Comparison of ENCODE assay signal across 8 cellular contexts in genomic region chr1:27391511-27392095, GRCh38. TPM values are rescaled to one million over a fixed set of nuclear protein-coding genes. Genes with fewer than 3 reads are reported as not detected.
A peak's percentile ranks its signal among the peaks of the same experiment; 100 is the strongest.
DNase-seq lines count a peak whose midpoint lies in the region; TF ChIP-seq lines count a peak whose summit lies in the region.

No MANE protein-coding gene starts in this region.

- no peaks in the 10 kb centered on the region for H3K9me3 ChIP-seq in neural progenitor cell (ENCODE audit: low read depth)

- DNase-seq in D341Med (ENCODE audit: low spot score), result peak; percentile 59
- DNase-seq in NCI-H1092 treated with DMSO at 0.1 percent for 48 hours (lab: John Stamatoyannopoulos, UW), result peak; percentile 64
- DNase-seq in activated naive CD4-positive, alpha-beta T cell treated with anti-CD3 and anti-CD28 coated beads, Interleukin-2, amount 10 ng/mL, durations not matched to agents 7 days and 5 days, result peak; percentile 43
- peak; percentile 41 for DNase-seq in germinal center (ENCODE audit: low spot score)
- peak; percentile 56 for DNase-seq in neural progenitor cell (ENCODE audit: low spot score)
- no peak for DNase-seq in activated CD4-positive, CD25-positive, alpha-beta regulatory T cell (lab: John Stamatoyannopoulos, UW)
- DNase-seq in activated effector memory CD4-positive, alpha-beta T cell treated with anti-CD3 and anti-CD28 coated beads, Interleukin-2, amount 50 U/mL, for 16 hours, result no peak
- DNase-seq in NCI-H1694 (lab: John Stamatoyannopoulos, UW), result no peak

- peaks cover 40% of the 10 kb centered on the region for H3K27me3 Mint-ChIP-seq in activated naive CD4-positive, alpha-beta T cell treated with anti-CD3 and anti-CD28 coated beads, Interleukin-2, amount 10 ng/mL, durations not matched to agents 7 days and 5 days
- H3K27me3 Mint-ChIP-seq in neural progenitor cell (ENCODE audit: insufficient read depth, low read depth), result peaks cover 9% of the 10 kb centered on the region

- H4K20me1 ChIP-seq in neural progenitor cell (ENCODE audit: low read depth), result no peaks in the 10 kb centered on the region

- no peaks in the 10 kb centered on the region for H3K36me3 Mint-ChIP-seq in activated naive CD4-positive, alpha-beta T cell treated with anti-CD3 and anti-CD28 coated beads, Interleukin-2, amount 10 ng/mL, durations not matched to agents 7 days and 5 days
- H3K36me3 Mint-ChIP-seq in neural progenitor cell, result no peaks in the 10 kb centered on the region

- no peak overlapping the region for H3K9ac ChIP-seq in neural progenitor cell

- peak overlapping the region; percentile 88 for H3K4me2 ChIP-seq in neural progenitor cell

- H3K27ac ChIP-seq in neural progenitor cell, result no peak overlapping the region

- no peaks in the 10 kb centered on the region for H3K9me3 Mint-ChIP-seq in activated naive CD4-positive, alpha-beta T cell treated with anti-CD3 and anti-CD28 coated beads, Interleukin-2, amount 10 ng/mL, durations not matched to agents 7 days and 5 days
- peaks cover 2% of the 10 kb centered on the region for H3K9me3 Mint-ChIP-seq in neural progenitor cell

- H2AFZ ChIP-seq in neural progenitor cell (replicated peaks), result peak overlapping the region; percentile 81

- H3K36me3 ChIP-seq in neural progenitor cell, result no peaks in the 10 kb centered on the region

- H3K4me1 ChIP-seq in neural progenitor cell, result peaks cover 11% of the 10 kb centered on the region

- H3F3A ChIP-seq in neural progenitor cell (ENCODE audit: low read depth), result peaks cover 6% of the 10 kb centered on the region

- CTCF ChIA-PET in activated naive CD4-positive, alpha-beta T cell treated with anti-CD3 and anti-CD28 coated beads, Interleukin-2, amount 10 ng/mL, durations not matched to agents 7 days and 5 days (lab: Charles Lee), result interaction anchor here (1.0 to 19.8 kb wide), 13 partner anchors 10 to 346 kb away, joined by 3 to 536 read pairs (median 4); partner anchors contain the start of gene SYTL1

- H3K4me3 ChIP-seq in neural progenitor cell, result peak overlapping the region; percentile 67

- H3K27ac Mint-ChIP-seq in activated naive CD4-positive, alpha-beta T cell treated with anti-CD3 and anti-CD28 coated beads, Interleukin-2, amount 10 ng/mL, durations not matched to agents 7 days and 5 days, result peak overlapping the region; percentile 55
- no peak overlapping the region for H3K27ac Mint-ChIP-seq in neural progenitor cell

- H3K27me3 ChIP-seq in neural progenitor cell, result no peaks in the 10 kb centered on the region

- TF ChIP-seq CTCF in neural progenitor cell (IDR thresholded peaks at IDR 0.05), result no peak

- H3K4me1 Mint-ChIP-seq in activated naive CD4-positive, alpha-beta T cell treated with anti-CD3 and anti-CD28 coated beads, Interleukin-2, amount 10 ng/mL, durations not matched to agents 7 days and 5 days, result peaks cover 22% of the 10 kb centered on the region
- peaks cover 27% of the 10 kb centered on the region for H3K4me1 Mint-ChIP-seq in neural progenitor cell

- no peaks in the 10 kb centered on the region for H3K79me2 ChIP-seq in neural progenitor cell (ENCODE audit: low read depth)

- H3K4me3 Mint-ChIP-seq in activated naive CD4-positive, alpha-beta T cell treated with anti-CD3 and anti-CD28 coated beads, Interleukin-2, amount 10 ng/mL, durations not matched to agents 7 days and 5 days, result peak overlapping the region; percentile 68
- H3K4me3 Mint-ChIP-seq in neural progenitor cell, result peak overlapping the region; percentile 79

RNA-seq across cellular contexts. Expression of gene GPR3, which starts 0.8 kb away (rescaled TPM):
- total RNA-seq in neural progenitor cell (ENCODE audit: low replicate concordance), result 3.0 and 3.1 TPM in 2 replicates

RNA-seq across cellular contexts. Expression of gene CD164L2, which starts 8.5 kb away (rescaled TPM):
- total RNA-seq in neural progenitor cell (ENCODE audit: low replicate concordance), result 1.5 and 1.6 TPM in 2 replicates

RNA-seq across cellular contexts. Expression of gene FCN3, which starts 17.0 kb away (rescaled TPM):
- not detected in 2 replicates for total RNA-seq in neural progenitor cell (ENCODE audit: low replicate concordance)

RNA-seq across cellular contexts. Expression of gene MAP3K6, which starts 24.8 kb away (rescaled TPM):
- 1.9 and 11.7 TPM in 2 replicates for total RNA-seq in neural progenitor cell (ENCODE audit: low replicate concordance)

RNA-seq across cellular contexts. Expression of gene SYTL1, which starts 49.8 kb away (rescaled TPM):
- total RNA-seq in neural progenitor cell (ENCODE audit: low replicate concordance), result 5.7 and 7.9 TPM in 2 replicates

Comparison
In these comparisons a context has a peak if more than half of its experiments do, and no peak if none do; other contexts are left out.
1. DNase-seq: peak in D341Med (single experiment), NCI-H1092 treated with DMSO at 0.1 percent for 48 hours (single experiment), activated naive CD4-positive, alpha-beta T cell treated with anti-CD3 and anti-CD28 coated beads, Interleukin-2, amount 10 ng/mL, durations not matched to agents 7 days and 5 days (single experiment), germinal center (single experiment) and neural progenitor cell (single experiment); none in activated CD4-positive, CD25-positive, alpha-beta regulatory T cell (0 of 4), activated effector memory CD4-positive, alpha-beta T cell treated with anti-CD3 and anti-CD28 coated beads, Interleukin-2, amount 50 U/mL, for 16 hours (single experiment) and NCI-H1694 (single experiment).